Comparison of ENCODE assay signal across 1 cellular context in genomic region chr4:104494161-104494560, GRCh38.
TF ChIP-seq lines count a peak whose summit lies in the region.

No MANE protein-coding gene starts in this region.

TF ChIP-seq in HepG2, 621 proteins besides CTCF, POLR2A, EP300 and RAD21 (continued from another document):
- TF ChIP-seq HNF4A (CRISPR knock-in tag; IDR thresholded peaks at IDR 0.05) (peak; percentile 66; the same call in 1 of the 2 replicates), ARID5B (CRISPR knock-in tag; IDR thresholded peaks at IDR 0.05) (peak; percentile 26; the same call in 1 of the 2 replicates), NFE2L2 (IDR thresholded peaks at IDR 0.05; ENCODE audit: low read length) (no peak), NR2F6 (IDR thresholded peaks at IDR 0.05) (peak; percentile 52; the same call in 1 of the 2 replicates), NR2F6 (CRISPR knock-in tag; IDR thresholded peaks at IDR 0.05) (no peak), ZFP1 (CRISPR knock-in tag; IDR thresholded peaks at IDR 0.05) (no peak), KDM6A (CRISPR knock-in tag; IDR thresholded peaks at IDR 0.05; ENCODE audit: low read depth) (no peak), ZIK1 (CRISPR knock-in tag; IDR thresholded peaks at IDR 0.05; ENCODE audit: borderline replicate concordance, low read depth) (no peak)
